36 cellular contexts compared by ENCODE assay signal in genomic region chr20:20406306-20406705, GRCh38. TPM values are rescaled to one million over a fixed set of nuclear protein-coding genes. Genes with fewer than 3 reads are reported as not detected.
"Had no signal": no experiment of that assay in that cellular context is flagged by ENCODE, and none has a peak within 500 bp of the region (broad histone marks: within the 10 kb centered on the region; RNA-seq: fewer than 3 reads in every experiment).

No MANE protein-coding gene starts in this region.

- H3K4me3 ChIP-seq: body of pancreas, cardiac muscle cell, colonic mucosa, dorsolateral prefrontal cortex, gastroesophageal sphincter, right atrium auricular region, tibial nerve had no signal

- H3K27ac ChIP-seq: body of pancreas, cardiac muscle cell, colonic mucosa, gastroesophageal sphincter, parathyroid adenoma, right atrium auricular region, tibial nerve, VCaP had no signal

- H3K9ac ChIP-seq: parathyroid adenoma had no signal

- H3K4me1 ChIP-seq: colonic mucosa, gastroesophageal sphincter, parathyroid adenoma had no signal

- H3K36me3 ChIP-seq: cardiac muscle cell, colonic mucosa, right atrium auricular region had no signal

- H3K27me3 ChIP-seq: body of pancreas, colonic mucosa, dorsolateral prefrontal cortex, gastroesophageal sphincter, right atrium auricular region, tibial nerve had no signal

- H3K9me3 Mint-ChIP-seq: activated CD4-positive, alpha-beta memory T cell treated with anti-CD3 and anti-CD28 coated beads for 36 hours; activated T-cell treated with anti-CD3 and anti-CD28 coated beads, Interleukin-2, amount 50 U/mL, for 24 hours; mesothelial cell of epicardium; neural crest cell; stimulated activated naive B cell treated with anti-CD40 and anti-IgM and Interleukin-4, amounts not matched to agents 10 μg/mL and 1 μg/mL and 100 μg/mL, for 72 hours had no signal

- H3K27me3 Mint-ChIP-seq: activated CD4-positive, alpha-beta memory T cell treated with anti-CD3 and anti-CD28 coated beads for 36 hours; activated naive CD8-positive, alpha-beta T cell; activated T-cell treated with anti-CD3 and anti-CD28 coated beads, Interleukin-2, amount 50 U/mL, for 24 hours; naive thymus-derived CD4-positive, alpha-beta T cell; stimulated activated naive B cell treated with anti-CD40 and anti-IgM and Interleukin-4, amounts not matched to agents 10 μg/mL and 1 μg/mL and 100 μg/mL, for 72 hours had no signal

- H3K79me2 ChIP-seq: parathyroid adenoma had no signal

- DNase-seq: activated CD4-positive, alpha-beta memory T cell treated with anti-CD3 and anti-CD28 coated beads for 36 hours; activated CD4-positive, alpha-beta T cell treated with anti-CD3 and anti-CD28 coated beads for 48 hours; activated CD8-positive, alpha-beta memory T cell treated with anti-CD3 and anti-CD28 coated beads, Interleukin-2, amount 50 U/mL, for 4 hours; activated naive CD4-positive, alpha-beta T cell treated with Interleukin-2 at 50 U/mL for 16 hours; activated T-cell treated with anti-CD3 and anti-CD28 coated beads, Interleukin-2, amount 50 U/mL, for 24 hours; aorta; body of pancreas; cerebellar nuclear complex; colonic mucosa; dorsolateral prefrontal cortex; effector memory CD4-positive, alpha-beta T cell; head of caudate nucleus; hippocampal formation; left cardiac atrium; left ventricle myocardium superior; mammary epithelial cell; naive thymus-derived CD4-positive, alpha-beta T cell; nucleus accumbens; stimulated activated CD4-positive, alpha-beta T cell treated with anti-CD3 and anti-CD28 coated beads, Interleukin-15, amount 100 ng/mL, for 24 hours; stimulated activated CD4-positive, alpha-beta T cell treated with anti-CD3 and anti-CD28 coated beads, Interleukin-2, amount 100 ng/mL, for 24 hours; stimulated activated naive B cell treated with anti-CD40 and anti-IgM and Interleukin-4, amounts not matched to agents 10 μg/mL and 1 μg/mL and 100 μg/mL, for 72 hours; T-helper 1 cell had no signal

- ATAC-seq: body of pancreas; gastroesophageal sphincter; left cardiac atrium; left ventricle myocardium superior; naive thymus-derived CD4-positive, alpha-beta T cell; stimulated activated naive B cell treated with anti-CD40 and anti-IgM and Interleukin-4, amounts not matched to agents 10 μg/mL and 1 μg/mL and 100 μg/mL, for 72 hours had no signal

- H3K4me3 Mint-ChIP-seq: activated CD4-positive, alpha-beta memory T cell treated with anti-CD3 and anti-CD28 coated beads for 36 hours; activated naive CD8-positive, alpha-beta T cell; activated T-cell treated with anti-CD3 and anti-CD28 coated beads, Interleukin-2, amount 50 U/mL, for 24 hours; mesothelial cell of epicardium; naive thymus-derived CD4-positive, alpha-beta T cell; neural crest cell; stimulated activated naive B cell treated with anti-CD40 and anti-IgM and Interleukin-4, amounts not matched to agents 10 μg/mL and 1 μg/mL and 100 μg/mL, for 72 hours had no signal

- H3K27ac Mint-ChIP-seq: activated CD4-positive, alpha-beta memory T cell treated with anti-CD3 and anti-CD28 coated beads for 36 hours; activated T-cell treated with anti-CD3 and anti-CD28 coated beads, Interleukin-2, amount 50 U/mL, for 24 hours; mesothelial cell of epicardium; stimulated activated naive B cell treated with anti-CD40 and anti-IgM and Interleukin-4, amounts not matched to agents 10 μg/mL and 1 μg/mL and 100 μg/mL, for 72 hours had no signal

- H3K9me3 ChIP-seq: body of pancreas, colonic mucosa, gastroesophageal sphincter, right atrium auricular region, tibial nerve had no signal

- H3K36me3 Mint-ChIP-seq: mesothelial cell of epicardium had no signal

RNA-seq across cellular contexts. Expression of gene INSM1, which starts 38.4 kb away (rescaled TPM):
- total RNA-seq: aorta, cardiac muscle cell, epithelial cell of proximal tubule, fibroblast of villous mesenchyme, left cardiac atrium, left ventricle myocardium superior, mammary epithelial cell, mesothelial cell of epicardium, pulmonary artery endothelial cell, right atrium auricular region, tibial nerve, urinary bladder had no signal
- polyA plus RNA-seq: cardiac muscle cell; keratinocyte; mammary epithelial cell; naive thymus-derived CD4-positive, alpha-beta T cell had no signal
